In genomic region chr11:125569913-125570621, GRCh38 we compare ENCODE assay signal across 8 cellular contexts. TPM values are rescaled to one million over a fixed set of nuclear protein-coding genes. Genes with fewer than 3 reads are reported as not detected.
DNase-seq lines count a peak whose midpoint lies in the region; ATAC-seq lines count a peak whose summit lies in the region.

No MANE protein-coding gene starts in this region.

- H3K27me3 Mint-ChIP-seq in activated T-helper 17 cell treated with anti-CD3 and anti-CD28 coated beads, Interleukin-2, amount 50 U/mL, for 72 hours: no peaks in the 10 kb centered on the region
- no peaks in the 10 kb centered on the region for H3K27me3 Mint-ChIP-seq in stimulated activated memory B cell treated with anti-CD40 and anti-IgM and Interleukin-4, amounts not matched to agents 10 μg/mL and 1 μg/mL and 100 μg/mL, for 72 hours

- peaks cover 8% of the 10 kb centered on the region for H3K4me1 ChIP-seq in iPS-18a (ENCODE audit: control insufficient read depth, low read depth, low read length)

- H3K27me3 ChIP-seq in iPS-18a (ENCODE audit: control insufficient read depth, insufficient read depth, low read length): no peaks in the 10 kb centered on the region

- peak overlapping the region; percentile 79 for H3K9ac ChIP-seq in iPS-18a (ENCODE audit: low read length)

- no peaks in the 10 kb centered on the region for H3K9me3 ChIP-seq in iPS-18a (ENCODE audit: control insufficient read depth, low read depth, low read length)

- ATAC-seq in HG03064 (IDR thresholded peaks at IDR 0.05; ENCODE audit: low read depth, unreplicated experiment): peak; percentile 36
- peak; percentile 81 for ATAC-seq in activated T-helper 17 cell treated with anti-CD3 and anti-CD28 coated beads, Interleukin-2, amount 50 U/mL, for 72 hours (replicated peaks)
- peak; percentile 42 for ATAC-seq in stimulated activated memory B cell treated with anti-CD40 and anti-IgM and Interleukin-4, amounts not matched to agents 10 μg/mL and 1 μg/mL and 100 μg/mL, for 72 hours

- H3K36me3 ChIP-seq in iPS-18a (ENCODE audit: control insufficient read depth, low read depth, low read length): peaks cover 23% of the 10 kb centered on the region

- H3K9me3 Mint-ChIP-seq in activated T-helper 17 cell treated with anti-CD3 and anti-CD28 coated beads, Interleukin-2, amount 50 U/mL, for 72 hours: no peaks in the 10 kb centered on the region
- no peaks in the 10 kb centered on the region for H3K9me3 Mint-ChIP-seq in stimulated activated memory B cell treated with anti-CD40 and anti-IgM and Interleukin-4, amounts not matched to agents 10 μg/mL and 1 μg/mL and 100 μg/mL, for 72 hours

- peak overlapping the region; percentile 85 for H3K27ac Mint-ChIP-seq in activated T-helper 17 cell treated with anti-CD3 and anti-CD28 coated beads, Interleukin-2, amount 50 U/mL, for 72 hours
- H3K27ac Mint-ChIP-seq in stimulated activated memory B cell treated with anti-CD40 and anti-IgM and Interleukin-4, amounts not matched to agents 10 μg/mL and 1 μg/mL and 100 μg/mL, for 72 hours: peak overlapping the region; percentile 85

- H3K36me3 Mint-ChIP-seq in activated T-helper 17 cell treated with anti-CD3 and anti-CD28 coated beads, Interleukin-2, amount 50 U/mL, for 72 hours (ENCODE audit: low read depth): peaks cover 42% of the 10 kb centered on the region
- H3K36me3 Mint-ChIP-seq in stimulated activated memory B cell treated with anti-CD40 and anti-IgM and Interleukin-4, amounts not matched to agents 10 μg/mL and 1 μg/mL and 100 μg/mL, for 72 hours: peaks cover 20% of the 10 kb centered on the region

- H3K27ac ChIP-seq in iPS-18a (ENCODE audit: low read length): no peak overlapping the region

- DNase-seq in NCI-H82 (lab: John Stamatoyannopoulos, UW) (peak; percentile 13), NCI-H82 treated with DMSO at 0.1 percent for 48 hours (lab: John Stamatoyannopoulos, UW; ENCODE audit: unreplicated experiment) (no peak), NCI-H2029 (lab: John Stamatoyannopoulos, UW) (no peak), foreskin melanocyte (no peak)

- H3K4me3 ChIP-seq in iPS-18a (ENCODE audit: low read length): peak overlapping the region; percentile 98

- H3K4me1 Mint-ChIP-seq in activated T-helper 17 cell treated with anti-CD3 and anti-CD28 coated beads, Interleukin-2, amount 50 U/mL, for 72 hours: peaks cover 11% of the 10 kb centered on the region
- H3K4me1 Mint-ChIP-seq in stimulated activated memory B cell treated with anti-CD40 and anti-IgM and Interleukin-4, amounts not matched to agents 10 μg/mL and 1 μg/mL and 100 μg/mL, for 72 hours: peaks cover 13% of the 10 kb centered on the region

- H3K4me3 Mint-ChIP-seq in activated T-helper 17 cell treated with anti-CD3 and anti-CD28 coated beads, Interleukin-2, amount 50 U/mL, for 72 hours: peak overlapping the region; percentile 93
- H3K4me3 Mint-ChIP-seq in stimulated activated memory B cell treated with anti-CD40 and anti-IgM and Interleukin-4, amounts not matched to agents 10 μg/mL and 1 μg/mL and 100 μg/mL, for 72 hours: peak overlapping the region; percentile 90

RNA-seq across cellular contexts. Expression of gene EI24, which starts 0.8 kb away (rescaled TPM):
- 10 to 100 TPM; 17.0 to 40.5 TPM for total RNA-seq in activated T-helper 17 cell treated with anti-CD3 and anti-CD28 coated beads, Interleukin-2, amount 50 U/mL, for 72 hours

RNA-seq across cellular contexts. Expression of gene STT3A, which starts 22.6 kb away (rescaled TPM):
- 100 to 1,000 TPM; 133 to 146 TPM for total RNA-seq in activated T-helper 17 cell treated with anti-CD3 and anti-CD28 coated beads, Interleukin-2, amount 50 U/mL, for 72 hours

RNA-seq across cellular contexts. Expression of gene CHEK1, which starts 54.9 kb away (rescaled TPM):
- total RNA-seq in activated T-helper 17 cell treated with anti-CD3 and anti-CD28 coated beads, Interleukin-2, amount 50 U/mL, for 72 hours: 100 to 1,000 TPM in 1 of 2 donors, 10 to 100 TPM in 1; 96.0 to 147 TPM
